In the genomic region with DNA sequence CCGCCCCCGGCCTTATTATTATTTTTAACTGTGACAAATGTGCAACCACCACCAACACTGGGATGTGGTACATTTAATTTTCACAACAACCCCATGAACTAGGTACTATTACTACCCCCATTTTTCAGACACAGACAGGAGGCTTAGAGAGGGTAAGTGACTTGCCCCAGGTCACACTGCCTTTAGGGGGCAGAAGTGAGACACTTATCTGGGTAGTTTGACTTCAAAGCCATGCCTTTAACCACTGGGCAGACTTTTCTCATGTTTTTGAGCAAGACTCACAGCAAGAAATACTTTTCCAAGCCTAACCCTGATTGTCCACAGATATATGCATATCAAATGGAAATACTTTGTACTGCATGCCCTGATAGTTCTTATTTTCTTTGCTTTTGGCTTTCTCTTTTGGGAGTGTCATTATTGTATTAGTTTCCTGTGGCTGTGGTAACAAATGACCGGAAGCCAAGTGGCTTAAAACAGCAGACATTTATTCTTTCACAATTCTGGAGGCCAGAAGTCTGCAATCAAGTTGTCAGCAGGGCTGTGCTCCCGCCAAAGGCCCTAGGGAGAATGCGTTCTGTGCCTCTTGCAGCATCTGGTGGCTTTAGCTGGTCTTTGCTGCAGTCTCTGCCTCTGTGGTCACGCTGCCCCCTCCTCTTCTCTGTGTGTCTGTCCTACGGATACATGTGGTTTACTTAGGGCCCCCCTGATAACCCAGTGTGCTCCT, we compare ENCODE assay signal across 10 cellular contexts.
DNase-seq lines count a peak whose midpoint lies in the region; ATAC-seq, FAIRE-seq and TF ChIP-seq lines count a peak whose summit lies in the region.
"Had no signal": no experiment of that assay in that cellular context is flagged by ENCODE, and none has a peak within 500 bp of the region (broad histone marks: within the 10 kb centered on the region; RNA-seq: fewer than 3 reads in every experiment).

No MANE protein-coding gene starts in this region.

- H3K9ac ChIP-seq in keratinocyte (ENCODE audit: control insufficient read depth, extremely low read depth, insufficient read depth, low read length) = no peak overlapping the region

- no peak overlapping the region for H3K27ac Mint-ChIP-seq in activated naive CD8-positive, alpha-beta T cell treated with anti-CD3 and anti-CD28 coated beads, Interleukin-2, amount 50 U/mL, for 24 hours

- no peaks in the 10 kb centered on the region for H3K9me3 ChIP-seq in keratinocyte (ENCODE audit: control insufficient read depth, low read depth, low read length)

- no peak for ATAC-seq in HG03095 (IDR thresholded peaks at IDR 0.05; ENCODE audit: unreplicated experiment)
- no peak for ATAC-seq in activated naive CD8-positive, alpha-beta T cell treated with anti-CD3 and anti-CD28 coated beads, Interleukin-2, amount 50 U/mL, for 24 hours

- no peak overlapping the region for H2AFZ ChIP-seq in keratinocyte (ENCODE audit: control insufficient read depth, low read length)

- H4K20me1 ChIP-seq in keratinocyte (ENCODE audit: control insufficient read depth, extremely low read depth, insufficient read depth, low read length) = no peaks in the 10 kb centered on the region

- no peak overlapping the region for H3K27ac ChIP-seq in keratinocyte (ENCODE audit: control insufficient read depth, insufficient read depth, low read length)

- no peaks in the 10 kb centered on the region for H3K79me2 ChIP-seq in keratinocyte (ENCODE audit: control insufficient read depth, insufficient read depth, low read length)

- DNase-seq in GM12865 (ENCODE audit: low read depth) = peak; percentile 71
- DNase-seq in HFF-Myc (ENCODE audit: extremely low read depth, low read depth) = no peak
- DNase-seq in SKM-1 (lab: John Stamatoyannopoulos, UW; ENCODE audit: unreplicated experiment) = peak; percentile 6
- peak; percentile 1 for DNase-seq in keratinocyte (ENCODE audit: low read depth, low spot score)
- DNase-seq in Kasumi-1 (lab: John Stamatoyannopoulos, UW) = no peak
- DNase-seq in stimulated activated CD4-positive, alpha-beta T cell treated with anti-CD3 and anti-CD28 coated beads, Interleukin-2, amount 100 ng/mL, for 48 hours = no peak
- DNase-seq in activated naive CD8-positive, alpha-beta T cell treated with anti-CD3 and anti-CD28 coated beads, Interleukin-2, amount 50 U/mL, for 24 hours = no peak
- DNase-seq: NCI-H510A treated with DMSO at 0.1 percent for 48 hours; stimulated activated CD4-positive, alpha-beta T cell treated with anti-CD3 and anti-CD28 coated beads, Interleukin-4, amount 100 ng/mL, for 1 hour had no signal

- no peak for FAIRE-seq in keratinocyte (lab: Jason Lieb, UNC)

- no peaks in the 10 kb centered on the region for H3K36me3 ChIP-seq in keratinocyte (ENCODE audit: control insufficient read depth in 2 of 2, extremely low read depth in 1 of 2, insufficient read depth in 2 of 2, low read length in 2 of 2)

- peak; percentile 46 for TF ChIP-seq CTCF in GM12865 (IDR thresholded peaks at IDR 0.05; ENCODE audit: insufficient read depth, low read depth, low read length, missing control alignments)
- peak; percentile 35 for TF ChIP-seq CTCF in HFF-Myc (IDR thresholded peaks at IDR 0.05; ENCODE audit: low read depth, low read length, missing control alignments)
- peak; percentile 38 to 58 (median 48) for TF ChIP-seq CTCF in keratinocyte (optimal IDR thresholded peaks at IDR 0.05 in 1 of 3, IDR thresholded peaks at IDR 0.05 in 1 of 3, conservative IDR thresholded peaks at IDR 0.05 in 1 of 3; ENCODE audit: extremely low read depth in 1 of 3, insufficient read depth in 2 of 3, low read length in 3 of 3)

- no peaks in the 10 kb centered on the region for H3K36me3 Mint-ChIP-seq in activated naive CD8-positive, alpha-beta T cell treated with anti-CD3 and anti-CD28 coated beads, Interleukin-2, amount 50 U/mL, for 24 hours (ENCODE audit: low read depth)

- H3K4me3 ChIP-seq in GM12865 (ENCODE audit: low read depth, low read length) (no peak overlapping the region), HFF-Myc (replicated peaks; ENCODE audit: low read depth, low read length) (no peak overlapping the region), keratinocyte (ENCODE audit: control insufficient read depth in 2 of 3, extremely low read depth in 1 of 3, insufficient read depth in 2 of 3, low read depth in 1 of 3, low read length in 3 of 3) (no peak overlapping the region)

- no peaks in the 10 kb centered on the region for H3K4me1 ChIP-seq in keratinocyte (ENCODE audit: control insufficient read depth, extremely low read depth, insufficient read depth, low read length)

- dilution Hi-C loops in keratinocyte (cut with MboI; ENCODE audit: extremely low pct_ligation_motif_present, low sequenced_read_pairs) = no loop called here

- peaks cover 23% of the 10 kb centered on the region for H3K9me3 Mint-ChIP-seq in activated naive CD8-positive, alpha-beta T cell treated with anti-CD3 and anti-CD28 coated beads, Interleukin-2, amount 50 U/mL, for 24 hours

- no peaks in the 10 kb centered on the region for H3K27me3 ChIP-seq in keratinocyte (ENCODE audit: control insufficient read depth, extremely low read depth, insufficient read depth, low read length)

- no peak overlapping the region for H3K4me3 Mint-ChIP-seq in activated naive CD8-positive, alpha-beta T cell treated with anti-CD3 and anti-CD28 coated beads, Interleukin-2, amount 50 U/mL, for 24 hours

- no peaks in the 10 kb centered on the region for H3K9me1 ChIP-seq in keratinocyte (ENCODE audit: control insufficient read depth, extremely low read depth, insufficient read depth, low read length)

- H3K4me2 ChIP-seq in keratinocyte (ENCODE audit: control insufficient read depth, extremely low read depth, insufficient read depth, low read depth, low read length) = no peak overlapping the region

- H3K4me1 Mint-ChIP-seq in activated naive CD8-positive, alpha-beta T cell treated with anti-CD3 and anti-CD28 coated beads, Interleukin-2, amount 50 U/mL, for 24 hours = peaks cover 8% of the 10 kb centered on the region

- H3K27me3 Mint-ChIP-seq in activated naive CD8-positive, alpha-beta T cell treated with anti-CD3 and anti-CD28 coated beads, Interleukin-2, amount 50 U/mL, for 24 hours = peaks cover 6% of the 10 kb centered on the region

Comparison
In these comparisons a context has a peak if more than half of its experiments do, and no peak if none do; other contexts are left out.
1. DNase-seq: peak in GM12865 (single experiment), SKM-1 (single experiment) and keratinocyte (single experiment); none in HFF-Myc (single experiment), Kasumi-1 (0 of 2), stimulated activated CD4-positive, alpha-beta T cell treated with anti-CD3 and anti-CD28 coated beads, Interleukin-2, amount 100 ng/mL, for 48 hours (0 of 2) and activated naive CD8-positive, alpha-beta T cell treated with anti-CD3 and anti-CD28 coated beads, Interleukin-2, amount 50 U/mL, for 24 hours (single experiment).
2. Peak in every context shown above with its lines, with median percentiles within 50 percentile points of each other: CTCF ChIP-seq.